17 cellular contexts compared by ENCODE assay signal in the genomic region with DNA sequence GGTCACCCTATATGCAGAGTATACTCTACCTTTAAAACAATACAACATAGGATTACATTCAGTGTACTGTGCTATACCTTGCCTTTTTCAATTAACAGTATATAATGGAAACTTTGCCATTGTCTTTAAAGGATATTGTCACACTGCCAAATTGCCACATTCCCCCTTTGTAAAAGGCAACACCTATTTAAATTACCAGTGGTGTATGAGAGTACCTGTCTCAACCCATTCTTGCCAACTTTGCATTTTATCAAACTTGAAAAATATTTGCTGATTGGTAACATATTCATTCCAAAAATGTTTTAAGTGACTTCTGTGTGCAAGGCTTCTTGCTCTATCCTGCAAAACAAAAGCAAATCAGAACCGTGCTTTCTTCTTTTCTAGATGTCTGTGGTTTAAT.
"Had no signal": no experiment of that assay in that cellular context is flagged by ENCODE, and none has a peak within 500 bp of the region (broad histone marks: within the 10 kb centered on the region; RNA-seq: fewer than 3 reads in every experiment).

No MANE protein-coding gene starts in this region.

- H3K27ac Mint-ChIP-seq: stimulated activated naive B cell treated with anti-CD40 and anti-IgM and Interleukin-4, amounts not matched to agents 10 μg/mL and 1 μg/mL and 100 μg/mL, for 72 hours had no signal

- H3K9me3 Mint-ChIP-seq: activated T-cell treated with anti-CD3 and anti-CD28 coated beads, Interleukin-2, amount 50 U/mL, for 4 hours; stimulated activated naive B cell treated with anti-CD40 and anti-IgM and Interleukin-4, amounts not matched to agents 10 μg/mL and 1 μg/mL and 100 μg/mL, for 72 hours had no signal

- H3K36me3 ChIP-seq: thyroid gland had no signal

- DNase-seq: activated CD4-positive, alpha-beta T cell treated with anti-CD3 and anti-CD28 coated beads, Interleukin-2, amount 50 U/mL, for 1 hour; activated CD4-positive, CD25-positive, alpha-beta regulatory T cell treated with anti-CD3 and anti-CD28 coated beads, Interleukin-2, amount 50 U/mL, for 72 hours; activated CD8-positive, alpha-beta memory T cell treated with anti-CD3 and anti-CD28 coated beads, Interleukin-2, amount 50 U/mL, for 4 hours; activated naive CD4-positive, alpha-beta T cell treated with anti-CD3 and anti-CD28 coated beads, Interleukin-2, amount 50 U/mL, for 16 hours; activated T-cell treated with anti-CD3 and anti-CD28 coated beads, Interleukin-2, amount 50 U/mL, for 4 hours; cortex of kidney; effector CD8-positive, alpha-beta T cell; foreskin keratinocyte; kidney glomerular epithelial cell; left ventricle myocardium superior; occipital lobe; retina; stimulated activated naive B cell treated with anti-CD40 and anti-IgM and Interleukin-4, amounts not matched to agents 10 μg/mL and 1 μg/mL and 100 μg/mL, for 72 hours; T1000; thyroid gland had no signal

- H3K9me3 ChIP-seq: thyroid gland had no signal

- ATAC-seq: activated T-cell treated with anti-CD3 and anti-CD28 coated beads, Interleukin-2, amount 50 U/mL, for 4 hours; foreskin keratinocyte; left ventricle myocardium superior; stimulated activated naive B cell treated with anti-CD40 and anti-IgM and Interleukin-4, amounts not matched to agents 10 μg/mL and 1 μg/mL and 100 μg/mL, for 72 hours had no signal

- H3K36me3 Mint-ChIP-seq: stimulated activated naive B cell treated with anti-CD40 and anti-IgM and Interleukin-4, amounts not matched to agents 10 μg/mL and 1 μg/mL and 100 μg/mL, for 72 hours had no signal

- H3K4me3 Mint-ChIP-seq: activated T-cell treated with anti-CD3 and anti-CD28 coated beads, Interleukin-2, amount 50 U/mL, for 4 hours; stimulated activated naive B cell treated with anti-CD40 and anti-IgM and Interleukin-4, amounts not matched to agents 10 μg/mL and 1 μg/mL and 100 μg/mL, for 72 hours had no signal

- H3K4me3 ChIP-seq: thyroid gland had no signal

- FAIRE-seq: endothelial cell of umbilical vein, urothelium cell line had no signal

- H3K27me3 ChIP-seq: foreskin keratinocyte, thyroid gland had no signal
